Comparison of ENCODE assay signal across 17 cellular contexts in genomic region chr2:33391582-33392255, GRCh38.
"Had no signal": no experiment of that assay in that cellular context is flagged by ENCODE, and none has a peak within 500 bp of the region (broad histone marks: within the 10 kb centered on the region; RNA-seq: fewer than 3 reads in every experiment).

No MANE protein-coding gene starts in this region.

- H3K27me3 Mint-ChIP-seq: activated B cell treated with CpG ODN at 0.5 μM for 24 hours; activated naive CD4-positive, alpha-beta T cell treated with anti-CD3 and anti-CD28 coated beads, Interleukin-2, amount 50 U/mL, for 24 hours; type B pancreatic cell had no signal

- DNase-seq: activated B cell treated with CpG ODN at 0.5 μM for 24 hours; activated CD4-positive, alpha-beta T cell treated with anti-CD3 and anti-CD28 coated beads, Interleukin-2, amount 10 ng/mL, durations not matched to agents 7 days and 5 days; activated effector memory CD4-positive, alpha-beta T cell treated with Interleukin-2 at 50 U/mL for 16 hours; amniotic stem cell; brain microvascular endothelial cell; dermis blood vessel endothelial cell; erythroblast; gastrocnemius medialis; hippocampal formation; kidney glomerular epithelial cell; naive thymus-derived CD4-positive, alpha-beta T cell; right lobe of liver; stimulated activated CD4-positive, alpha-beta T cell treated with anti-CD3 and anti-CD28 coated beads, Interleukin-2, amount 100 ng/mL, for 24 hours; stimulated activated naive CD4-positive, alpha-beta T cell; T-helper 17 cell had no signal

- H3K4me3 Mint-ChIP-seq: activated B cell treated with CpG ODN at 0.5 μM for 24 hours; activated CD4-positive, alpha-beta T cell treated with anti-CD3 and anti-CD28 coated beads, Interleukin-2, amount 10 ng/mL, durations not matched to agents 7 days and 5 days; activated naive CD4-positive, alpha-beta T cell treated with anti-CD3 and anti-CD28 coated beads, Interleukin-2, amount 50 U/mL, for 24 hours; naive thymus-derived CD4-positive, alpha-beta T cell; T-helper 17 cell had no signal

- H3K4me3 ChIP-seq: gastrocnemius medialis, right lobe of liver had no signal

- ATAC-seq: gastrocnemius medialis; naive thymus-derived CD4-positive, alpha-beta T cell; right lobe of liver; T-helper 17 cell had no signal

- H3K36me3 Mint-ChIP-seq: activated naive CD4-positive, alpha-beta T cell treated with anti-CD3 and anti-CD28 coated beads, Interleukin-2, amount 50 U/mL, for 24 hours; naive thymus-derived CD4-positive, alpha-beta T cell had no signal

- H3K4me1 ChIP-seq: gastrocnemius medialis, right lobe of liver had no signal

- H3K9me3 Mint-ChIP-seq: activated CD4-positive, alpha-beta T cell treated with anti-CD3 and anti-CD28 coated beads, Interleukin-2, amount 10 ng/mL, durations not matched to agents 7 days and 5 days; activated naive CD4-positive, alpha-beta T cell treated with anti-CD3 and anti-CD28 coated beads, Interleukin-2, amount 50 U/mL, for 24 hours had no signal

- H3K4me1 Mint-ChIP-seq: activated B cell treated with CpG ODN at 0.5 μM for 24 hours; activated CD4-positive, alpha-beta T cell treated with anti-CD3 and anti-CD28 coated beads, Interleukin-2, amount 10 ng/mL, durations not matched to agents 7 days and 5 days; activated naive CD4-positive, alpha-beta T cell treated with anti-CD3 and anti-CD28 coated beads, Interleukin-2, amount 50 U/mL, for 24 hours; naive thymus-derived CD4-positive, alpha-beta T cell; T-helper 17 cell had no signal

- H3K27ac Mint-ChIP-seq: activated B cell treated with CpG ODN at 0.5 μM for 24 hours; activated CD4-positive, alpha-beta T cell treated with anti-CD3 and anti-CD28 coated beads, Interleukin-2, amount 10 ng/mL, durations not matched to agents 7 days and 5 days; activated naive CD4-positive, alpha-beta T cell treated with anti-CD3 and anti-CD28 coated beads, Interleukin-2, amount 50 U/mL, for 24 hours; naive thymus-derived CD4-positive, alpha-beta T cell; type B pancreatic cell had no signal

- H3K27me3 ChIP-seq: brain microvascular endothelial cell, gastrocnemius medialis, right lobe of liver had no signal

- H3K27ac ChIP-seq: brain microvascular endothelial cell, gastrocnemius medialis, right lobe of liver had no signal

- H3K9me3 ChIP-seq: gastrocnemius medialis, right lobe of liver had no signal

- H3K36me3 ChIP-seq: gastrocnemius medialis, right lobe of liver had no signal
